Comparison of ENCODE assay signal across 1 cellular context in the genomic region with DNA sequence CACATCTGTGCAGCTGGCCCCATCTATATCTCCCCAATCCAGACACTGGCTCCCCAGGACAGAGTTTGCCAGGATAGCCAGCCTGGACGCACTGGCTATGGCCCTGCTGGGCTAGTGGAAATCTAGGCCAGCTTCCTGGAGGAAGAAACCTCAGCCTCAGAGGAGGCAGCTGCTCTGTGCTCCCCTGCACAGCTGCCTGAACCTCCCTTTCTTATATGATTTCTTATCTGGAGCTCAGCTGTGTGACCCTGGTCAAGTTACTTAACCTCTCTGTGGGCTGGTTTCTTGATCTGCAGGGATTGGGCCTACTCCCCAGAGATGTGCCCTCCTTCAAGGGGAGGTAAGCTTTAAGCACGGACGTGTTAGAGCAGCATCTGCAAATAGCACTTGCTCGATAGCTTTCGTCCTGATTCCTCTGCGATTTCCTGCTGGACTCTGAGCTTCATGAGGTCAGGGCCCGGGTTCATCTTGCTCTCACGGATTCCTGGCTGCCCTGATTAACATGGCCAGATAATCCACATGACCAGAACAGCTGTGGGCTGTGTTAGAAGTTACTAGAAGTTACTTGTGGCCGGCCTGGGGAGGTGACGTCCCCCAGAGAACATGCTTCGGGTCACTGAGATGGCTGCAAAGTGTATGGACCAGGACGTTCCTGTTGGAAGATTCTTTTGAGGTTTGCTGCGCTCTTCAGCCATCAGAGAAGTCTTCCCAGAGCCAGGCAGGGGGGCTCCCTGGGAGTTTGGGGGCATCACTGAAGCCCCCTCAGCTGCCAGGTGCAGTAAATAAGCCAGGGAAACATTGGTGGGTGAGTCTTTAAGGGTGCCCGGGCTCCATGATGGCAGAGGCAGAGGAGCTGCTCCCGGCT.
A peak's percentile ranks its signal among the peaks of the same experiment; 100 is the strongest.
TF ChIP-seq lines count a peak whose summit lies in the region.

No MANE protein-coding gene starts in this region.

TF ChIP-seq in HepG2, 621 proteins besides CTCF, POLR2A, EP300 and RAD21 (continued from another document and continues in another):
- TF ChIP-seq, protein P1, sequence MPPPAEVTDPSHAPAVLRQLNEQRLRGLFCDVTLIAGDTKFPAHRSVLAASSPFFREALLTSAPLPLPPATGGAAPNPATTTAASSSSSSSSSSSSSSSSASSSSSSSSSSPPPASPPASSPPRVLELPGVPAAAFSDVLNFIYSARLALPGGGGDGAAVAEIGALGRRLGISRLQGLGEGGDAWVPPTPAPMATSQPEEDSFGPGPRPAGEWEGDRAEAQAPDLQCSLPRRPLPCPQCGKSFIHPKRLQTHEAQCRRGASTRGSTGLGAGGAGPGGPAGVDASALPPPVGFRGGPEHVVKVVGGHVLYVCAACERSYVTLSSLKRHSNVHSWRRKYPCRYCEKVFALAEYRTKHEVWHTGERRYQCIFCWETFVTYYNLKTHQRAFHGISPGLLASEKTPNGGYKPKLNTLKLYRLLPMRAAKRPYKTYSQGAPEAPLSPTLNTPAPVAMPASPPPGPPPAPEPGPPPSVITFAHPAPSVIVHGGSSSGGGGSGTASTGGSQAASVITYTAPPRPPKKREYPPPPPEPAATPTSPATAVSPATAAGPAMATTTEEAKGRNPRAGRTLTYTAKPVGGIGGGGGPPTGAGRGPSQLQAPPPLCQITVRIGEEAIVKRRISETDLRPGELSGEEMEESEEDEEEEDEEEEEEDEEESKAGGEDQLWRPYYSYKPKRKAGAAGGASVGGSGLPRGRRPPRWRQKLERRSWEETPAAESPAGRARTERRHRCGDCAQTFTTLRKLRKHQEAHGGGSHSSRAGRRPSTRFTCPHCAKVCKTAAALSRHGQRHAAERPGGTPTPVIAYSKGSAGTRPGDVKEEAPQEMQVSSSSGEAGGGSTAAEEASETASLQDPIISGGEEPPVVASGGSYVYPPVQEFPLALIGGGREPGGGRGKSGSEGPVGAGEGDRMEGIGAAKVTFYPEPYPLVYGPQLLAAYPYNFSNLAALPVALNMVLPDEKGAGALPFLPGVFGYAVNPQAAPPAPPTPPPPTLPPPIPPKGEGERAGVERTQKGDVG (CRISPR knock-in tag; IDR thresholded peaks at IDR 0.05; ENCODE audit: borderline replicate concordance), result peak; percentile 34; the same call in 1 of the 2 replicates
- TF ChIP-seq FOXJ3 (CRISPR knock-in tag; IDR thresholded peaks at IDR 0.05; ENCODE audit: borderline replicate concordance), result peak; percentile 31; the same call in 1 of the 2 replicates
- TF ChIP-seq TGIF2 (CRISPR knock-in tag; IDR thresholded peaks at IDR 0.05), result no peak
- TF ChIP-seq ZNF17 (CRISPR knock-in tag; IDR thresholded peaks at IDR 0.05), result no peak
- TF ChIP-seq PREB (CRISPR knock-in tag; IDR thresholded peaks at IDR 0.05), result no peak
- TF ChIP-seq, protein P2, sequence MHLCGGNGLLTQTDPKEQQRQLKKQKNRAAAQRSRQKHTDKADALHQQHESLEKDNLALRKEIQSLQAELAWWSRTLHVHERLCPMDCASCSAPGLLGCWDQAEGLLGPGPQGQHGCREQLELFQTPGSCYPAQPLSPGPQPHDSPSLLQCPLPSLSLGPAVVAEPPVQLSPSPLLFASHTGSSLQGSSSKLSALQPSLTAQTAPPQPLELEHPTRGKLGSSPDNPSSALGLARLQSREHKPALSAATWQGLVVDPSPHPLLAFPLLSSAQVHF (CRISPR knock-in tag; IDR thresholded peaks at IDR 0.05), result 0 out of 2 replicates have a peak, but pooled peaks have one; percentile 7
- no peak for TF ChIP-seq SRSF1 (optimal IDR thresholded peaks at IDR 0.05; ENCODE audit: low read depth, low read length)
- no peak for TF ChIP-seq MEIS1 (CRISPR knock-in tag; IDR thresholded peaks at IDR 0.05; ENCODE audit: borderline replicate concordance)
- TF ChIP-seq ZFP82 (CRISPR knock-in tag; IDR thresholded peaks at IDR 0.05; ENCODE audit: borderline replicate concordance), result no peak
- TF ChIP-seq ZNF83 (CRISPR knock-in tag; IDR thresholded peaks at IDR 0.05; ENCODE audit: borderline replicate concordance), result no peak
- no peak; the same call in 1 of the 2 replicates for TF ChIP-seq ZNF652 (CRISPR knock-in tag; IDR thresholded peaks at IDR 0.05; ENCODE audit: borderline replicate concordance, low read depth)
- TF ChIP-seq CAMTA2 (CRISPR knock-in tag; IDR thresholded peaks at IDR 0.05; ENCODE audit: borderline replicate concordance), result no peak
- TF ChIP-seq MXD4 (CRISPR knock-in tag; IDR thresholded peaks at IDR 0.05), result no peak
- TF ChIP-seq PHF8 (CRISPR knock-in tag; IDR thresholded peaks at IDR 0.05), result peak; percentile 46
- TF ChIP-seq ZC3H13 (CRISPR knock-in tag; IDR thresholded peaks at IDR 0.05), result no peak
- no peak for TF ChIP-seq ZNF572 (CRISPR knock-in tag; IDR thresholded peaks at IDR 0.05)
- TF ChIP-seq SIX4 (CRISPR knock-in tag; IDR thresholded peaks at IDR 0.05), result no peak
- TF ChIP-seq ZMYM2 (CRISPR knock-in tag; IDR thresholded peaks at IDR 0.05), result no peak
- TF ChIP-seq DR1 (CRISPR knock-in tag; IDR thresholded peaks at IDR 0.05), result no peak
- TF ChIP-seq ZNF253 (CRISPR knock-in tag; IDR thresholded peaks at IDR 0.05; ENCODE audit: borderline replicate concordance), result no peak
- no peak for TF ChIP-seq ZNF12 (CRISPR knock-in tag; IDR thresholded peaks at IDR 0.05)
- no peak for TF ChIP-seq ZBTB1 (CRISPR knock-in tag; IDR thresholded peaks at IDR 0.05; ENCODE audit: borderline replicate concordance)
- TF ChIP-seq RFXANK (CRISPR knock-in tag; IDR thresholded peaks at IDR 0.05), result 0 out of 2 replicates have a peak, but pooled peaks have one; percentile 29
- TF ChIP-seq, protein P3, sequence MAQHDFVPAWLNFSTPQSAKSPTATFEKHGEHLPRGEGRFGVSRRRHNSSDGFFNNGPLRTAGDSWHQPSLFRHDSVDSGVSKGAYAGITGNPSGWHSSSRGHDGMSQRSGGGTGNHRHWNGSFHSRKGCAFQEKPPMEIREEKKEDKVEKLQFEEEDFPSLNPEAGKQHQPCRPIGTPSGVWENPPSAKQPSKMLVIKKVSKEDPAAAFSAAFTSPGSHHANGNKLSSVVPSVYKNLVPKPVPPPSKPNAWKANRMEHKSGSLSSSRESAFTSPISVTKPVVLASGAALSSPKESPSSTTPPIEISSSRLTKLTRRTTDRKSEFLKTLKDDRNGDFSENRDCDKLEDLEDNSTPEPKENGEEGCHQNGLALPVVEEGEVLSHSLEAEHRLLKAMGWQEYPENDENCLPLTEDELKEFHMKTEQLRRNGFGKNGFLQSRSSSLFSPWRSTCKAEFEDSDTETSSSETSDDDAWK (CRISPR knock-in tag; IDR thresholded peaks at IDR 0.05), result no peak
- TF ChIP-seq, protein P4, sequence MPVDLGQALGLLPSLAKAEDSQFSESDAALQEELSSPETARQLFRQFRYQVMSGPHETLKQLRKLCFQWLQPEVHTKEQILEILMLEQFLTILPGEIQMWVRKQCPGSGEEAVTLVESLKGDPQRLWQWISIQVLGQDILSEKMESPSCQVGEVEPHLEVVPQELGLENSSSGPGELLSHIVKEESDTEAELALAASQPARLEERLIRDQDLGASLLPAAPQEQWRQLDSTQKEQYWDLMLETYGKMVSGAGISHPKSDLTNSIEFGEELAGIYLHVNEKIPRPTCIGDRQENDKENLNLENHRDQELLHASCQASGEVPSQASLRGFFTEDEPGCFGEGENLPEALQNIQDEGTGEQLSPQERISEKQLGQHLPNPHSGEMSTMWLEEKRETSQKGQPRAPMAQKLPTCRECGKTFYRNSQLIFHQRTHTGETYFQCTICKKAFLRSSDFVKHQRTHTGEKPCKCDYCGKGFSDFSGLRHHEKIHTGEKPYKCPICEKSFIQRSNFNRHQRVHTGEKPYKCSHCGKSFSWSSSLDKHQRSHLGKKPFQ (CRISPR knock-in tag; IDR thresholded peaks at IDR 0.05; ENCODE audit: insufficient replicate concordance), result peak; percentile 55
- TF ChIP-seq ZNF780A (CRISPR knock-in tag; IDR thresholded peaks at IDR 0.05), result no peak
- TF ChIP-seq NKX3-1 (CRISPR knock-in tag; IDR thresholded peaks at IDR 0.05), result no peak; the same call in 1 of the 2 replicates
- no peak for TF ChIP-seq ZSCAN31 (CRISPR knock-in tag; IDR thresholded peaks at IDR 0.05; ENCODE audit: low read depth)
- peak; percentile 75 for TF ChIP-seq PHF21A (CRISPR knock-in tag; IDR thresholded peaks at IDR 0.05)
- TF ChIP-seq, protein P5, sequence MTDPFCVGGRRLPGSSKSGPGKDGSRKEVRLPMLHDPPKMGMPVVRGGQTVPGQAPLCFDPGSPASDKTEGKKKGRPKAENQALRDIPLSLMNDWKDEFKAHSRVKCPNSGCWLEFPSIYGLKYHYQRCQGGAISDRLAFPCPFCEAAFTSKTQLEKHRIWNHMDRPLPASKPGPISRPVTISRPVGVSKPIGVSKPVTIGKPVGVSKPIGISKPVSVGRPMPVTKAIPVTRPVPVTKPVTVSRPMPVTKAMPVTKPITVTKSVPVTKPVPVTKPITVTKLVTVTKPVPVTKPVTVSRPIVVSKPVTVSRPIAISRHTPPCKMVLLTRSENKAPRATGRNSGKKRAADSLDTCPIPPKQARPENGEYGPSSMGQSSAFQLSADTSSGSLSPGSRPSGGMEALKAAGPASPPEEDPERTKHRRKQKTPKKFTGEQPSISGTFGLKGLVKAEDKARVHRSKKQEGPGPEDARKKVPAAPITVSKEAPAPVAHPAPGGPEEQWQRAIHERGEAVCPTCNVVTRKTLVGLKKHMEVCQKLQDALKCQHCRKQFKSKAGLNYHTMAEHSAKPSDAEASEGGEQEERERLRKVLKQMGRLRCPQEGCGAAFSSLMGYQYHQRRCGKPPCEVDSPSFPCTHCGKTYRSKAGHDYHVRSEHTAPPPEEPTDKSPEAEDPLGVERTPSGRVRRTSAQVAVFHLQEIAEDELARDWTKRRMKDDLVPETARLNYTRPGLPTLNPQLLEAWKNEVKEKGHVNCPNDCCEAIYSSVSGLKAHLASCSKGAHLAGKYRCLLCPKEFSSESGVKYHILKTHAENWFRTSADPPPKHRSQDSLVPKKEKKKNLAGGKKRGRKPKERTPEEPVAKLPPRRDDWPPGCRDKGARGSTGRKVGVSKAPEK (CRISPR knock-in tag; IDR thresholded peaks at IDR 0.05; ENCODE audit: borderline replicate concordance), result no peak
- TF ChIP-seq SP140L (CRISPR knock-in tag; IDR thresholded peaks at IDR 0.05; ENCODE audit: borderline replicate concordance), result no peak
- no peak for TF ChIP-seq NPAS2 (CRISPR knock-in tag; IDR thresholded peaks at IDR 0.05; ENCODE audit: borderline replicate concordance)
- TF ChIP-seq ZFP62 (CRISPR knock-in tag; IDR thresholded peaks at IDR 0.05), result no peak
- no peak for TF ChIP-seq MAFK (conservative IDR thresholded peaks at IDR 0.05 in 1 of 2, IDR thresholded peaks at IDR 0.05 in 1 of 2; ENCODE audit: low read length in 2 of 2)
- TF ChIP-seq, protein P6, sequence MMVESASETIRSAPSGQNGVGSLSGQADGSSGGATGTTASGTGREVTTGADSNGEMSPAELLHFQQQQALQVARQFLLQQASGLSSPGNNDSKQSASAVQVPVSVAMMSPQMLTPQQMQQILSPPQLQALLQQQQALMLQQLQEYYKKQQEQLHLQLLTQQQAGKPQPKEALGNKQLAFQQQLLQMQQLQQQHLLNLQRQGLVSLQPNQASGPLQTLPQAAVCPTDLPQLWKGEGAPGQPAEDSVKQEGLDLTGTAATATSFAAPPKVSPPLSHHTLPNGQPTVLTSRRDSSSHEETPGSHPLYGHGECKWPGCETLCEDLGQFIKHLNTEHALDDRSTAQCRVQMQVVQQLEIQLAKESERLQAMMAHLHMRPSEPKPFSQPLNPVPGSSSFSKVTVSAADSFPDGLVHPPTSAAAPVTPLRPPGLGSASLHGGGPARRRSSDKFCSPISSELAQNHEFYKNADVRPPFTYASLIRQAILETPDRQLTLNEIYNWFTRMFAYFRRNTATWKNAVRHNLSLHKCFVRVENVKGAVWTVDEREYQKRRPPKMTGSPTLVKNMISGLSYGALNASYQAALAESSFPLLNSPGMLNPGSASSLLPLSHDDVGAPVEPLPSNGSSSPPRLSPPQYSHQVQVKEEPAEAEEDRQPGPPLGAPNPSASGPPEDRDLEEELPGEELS (CRISPR knock-in tag; IDR thresholded peaks at IDR 0.05), result 0 out of 2 replicates have a peak, but pooled peaks have one; percentile 49
- no peak for TF ChIP-seq SMYD3 (CRISPR knock-in tag; IDR thresholded peaks at IDR 0.05)
- TF ChIP-seq ZNF484 (CRISPR knock-in tag; IDR thresholded peaks at IDR 0.05; ENCODE audit: borderline replicate concordance, low read depth), result no peak
- no peak for TF ChIP-seq REPIN1 (CRISPR knock-in tag; IDR thresholded peaks at IDR 0.05; ENCODE audit: borderline replicate concordance, low read depth)
- no peak for TF ChIP-seq ZNF570 (CRISPR knock-in tag; IDR thresholded peaks at IDR 0.05; ENCODE audit: borderline replicate concordance)
- TF ChIP-seq, protein P7, sequence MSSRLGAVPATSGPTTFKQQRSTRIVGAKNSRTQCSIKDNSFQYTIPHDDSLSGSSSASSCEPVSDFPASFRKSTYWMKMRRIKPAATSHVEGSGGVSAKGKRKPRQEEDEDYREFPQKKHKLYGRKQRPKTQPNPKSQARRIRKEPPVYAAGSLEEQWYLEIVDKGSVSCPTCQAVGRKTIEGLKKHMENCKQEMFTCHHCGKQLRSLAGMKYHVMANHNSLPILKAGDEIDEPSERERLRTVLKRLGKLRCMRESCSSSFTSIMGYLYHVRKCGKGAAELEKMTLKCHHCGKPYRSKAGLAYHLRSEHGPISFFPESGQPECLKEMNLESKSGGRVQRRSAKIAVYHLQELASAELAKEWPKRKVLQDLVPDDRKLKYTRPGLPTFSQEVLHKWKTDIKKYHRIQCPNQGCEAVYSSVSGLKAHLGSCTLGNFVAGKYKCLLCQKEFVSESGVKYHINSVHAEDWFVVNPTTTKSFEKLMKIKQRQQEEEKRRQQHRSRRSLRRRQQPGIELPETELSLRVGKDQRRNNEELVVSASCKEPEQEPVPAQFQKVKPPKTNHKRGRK (CRISPR knock-in tag; IDR thresholded peaks at IDR 0.05), result no peak
- no peak for TF ChIP-seq ELK4 (CRISPR knock-in tag; IDR thresholded peaks at IDR 0.05; ENCODE audit: borderline replicate concordance)
- no peak for TF ChIP-seq ZNF816 (CRISPR knock-in tag; IDR thresholded peaks at IDR 0.05; ENCODE audit: borderline replicate concordance)
